Comparison of ENCODE assay signal across 1 cellular context in the genomic region with DNA sequence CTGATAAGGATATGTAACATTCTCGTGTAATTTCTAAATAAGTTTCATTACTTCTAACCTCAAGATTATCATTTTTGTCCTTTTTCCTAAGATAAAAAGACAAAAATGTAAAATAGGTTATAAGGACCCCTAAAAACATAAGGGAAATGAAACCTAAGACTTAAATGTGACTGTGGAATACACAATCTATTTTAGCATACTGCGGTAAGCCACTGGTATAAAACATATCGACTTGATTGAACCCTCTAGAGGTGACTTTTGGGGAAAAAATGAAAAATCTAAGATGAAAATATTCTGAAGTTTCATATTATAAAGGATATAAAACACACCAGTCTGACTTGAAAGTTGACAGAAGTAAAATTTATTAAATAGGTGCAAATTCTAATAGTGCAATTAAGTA.
TF ChIP-seq lines count a peak whose summit lies in the region.

No MANE protein-coding gene starts in this region.

TF ChIP-seq in SK-N-SH, 30 proteins besides CTCF, POLR2A, EP300 and RAD21 (continued from another document):
- TF ChIP-seq USF1 (IDR thresholded peaks at IDR 0.05; ENCODE audit: borderline replicate concordance, low read depth) (no peak), NFIC (IDR thresholded peaks at IDR 0.05; ENCODE audit: borderline replicate concordance) (no peak), FOXJ3 (CRISPR knock-in tag; IDR thresholded peaks at IDR 0.05) (no peak), RFX5 (IDR thresholded peaks at IDR 0.05; ENCODE audit: low read length) (no peak), ELF1 (IDR thresholded peaks at IDR 0.05) (no peak), RXRA (IDR thresholded peaks at IDR 0.05; ENCODE audit: borderline replicate concordance, low read depth) (no peak), SIN3A (IDR thresholded peaks at IDR 0.05; ENCODE audit: borderline replicate concordance, low read depth, low read length) (no peak), JUND (IDR thresholded peaks at IDR 0.05) (no peak), NRF1 (IDR thresholded peaks at IDR 0.05; ENCODE audit: low read depth, low read length) (no peak)
- TF ChIP-seq, protein P1, sequence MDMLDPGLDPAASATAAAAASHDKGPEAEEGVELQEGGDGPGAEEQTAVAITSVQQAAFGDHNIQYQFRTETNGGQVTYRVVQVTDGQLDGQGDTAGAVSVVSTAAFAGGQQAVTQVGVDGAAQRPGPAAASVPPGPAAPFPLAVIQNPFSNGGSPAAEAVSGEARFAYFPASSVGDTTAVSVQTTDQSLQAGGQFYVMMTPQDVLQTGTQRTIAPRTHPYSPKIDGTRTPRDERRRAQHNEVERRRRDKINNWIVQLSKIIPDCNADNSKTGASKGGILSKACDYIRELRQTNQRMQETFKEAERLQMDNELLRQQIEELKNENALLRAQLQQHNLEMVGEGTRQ (IDR thresholded peaks at IDR 0.05; ENCODE audit: borderline replicate concordance, low read depth, low read length) = no peak
